In genomic region chr9:132293145-132293721, GRCh38 we compare ENCODE assay signal across 1 cellular context.
TF ChIP-seq lines count a peak whose summit lies in the region.

No MANE protein-coding gene starts in this region.

TF ChIP-seq in GM23338, 12 proteins besides CTCF, POLR2A, EP300 and RAD21 (continued from another document):
- TF ChIP-seq JUNB (IDR thresholded peaks at IDR 0.05; ENCODE audit: unreplicated experiment) (no peak), ZNF462 (CRISPR knock-in tag; IDR thresholded peaks at IDR 0.05) (no peak), ZNF331 (CRISPR knock-in tag; IDR thresholded peaks at IDR 0.05; ENCODE audit: low read depth) (no peak), ZNF114 (CRISPR knock-in tag; IDR thresholded peaks at IDR 0.05) (no peak), REST (IDR thresholded peaks at IDR 0.05; ENCODE audit: unreplicated experiment) (no peak), STAT1 (IDR thresholded peaks at IDR 0.05; ENCODE audit: unreplicated experiment) (no peak)
- TF ChIP-seq, protein P1, sequence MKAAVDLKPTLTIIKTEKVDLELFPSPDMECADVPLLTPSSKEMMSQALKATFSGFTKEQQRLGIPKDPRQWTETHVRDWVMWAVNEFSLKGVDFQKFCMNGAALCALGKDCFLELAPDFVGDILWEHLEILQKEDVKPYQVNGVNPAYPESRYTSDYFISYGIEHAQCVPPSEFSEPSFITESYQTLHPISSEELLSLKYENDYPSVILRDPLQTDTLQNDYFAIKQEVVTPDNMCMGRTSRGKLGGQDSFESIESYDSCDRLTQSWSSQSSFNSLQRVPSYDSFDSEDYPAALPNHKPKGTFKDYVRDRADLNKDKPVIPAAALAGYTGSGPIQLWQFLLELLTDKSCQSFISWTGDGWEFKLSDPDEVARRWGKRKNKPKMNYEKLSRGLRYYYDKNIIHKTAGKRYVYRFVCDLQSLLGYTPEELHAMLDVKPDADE (IDR thresholded peaks at IDR 0.05): no peak
TF ChIP-seq in GM23338: peak in this region for 0.
